ENCODE assay signal across 9 cellular contexts in the genomic region with DNA sequence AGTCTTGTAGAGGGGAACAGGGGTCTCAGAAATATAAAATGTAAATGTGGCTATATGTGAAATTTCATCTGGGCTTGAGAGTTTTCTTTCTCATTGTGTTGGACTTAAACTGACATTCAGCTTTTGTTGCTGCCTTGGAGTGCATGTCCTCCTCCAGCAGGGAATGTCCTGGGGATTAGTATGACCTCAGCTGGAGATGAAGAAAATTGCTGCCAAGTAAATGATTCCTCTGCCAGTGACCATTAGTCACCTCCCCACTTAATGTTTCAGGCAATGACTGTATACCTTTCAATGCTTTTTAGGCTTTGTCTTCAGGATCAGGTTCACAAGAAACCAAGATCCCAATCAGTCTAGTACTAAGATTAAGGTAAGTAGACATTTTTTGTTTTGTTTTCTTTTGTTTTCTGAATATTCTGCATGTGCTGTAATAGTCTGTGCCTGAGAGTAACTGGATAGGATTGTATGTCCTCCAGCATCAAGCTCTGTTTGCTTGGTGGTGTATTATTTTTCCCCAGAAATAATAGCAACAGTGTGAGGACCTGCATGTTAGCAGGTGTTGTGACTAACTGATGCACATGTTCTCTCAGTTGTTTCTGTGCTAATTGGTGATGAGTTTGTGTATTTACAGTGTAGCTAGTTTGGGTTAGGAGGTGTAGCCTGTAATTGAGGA. TPM values are rescaled to one million over a fixed set of nuclear protein-coding genes. Genes with fewer than 3 reads are reported as not detected.
A peak's percentile ranks its signal among the peaks of the same experiment; 100 is the strongest.
DNase-seq lines count a peak whose midpoint lies in the region; ATAC-seq and TF ChIP-seq lines count a peak whose summit lies in the region.
"Had no signal": no experiment of that assay in that cellular context is flagged by ENCODE, and none has a peak within 500 bp of the region (broad histone marks: within the 10 kb centered on the region; RNA-seq: fewer than 3 reads in every experiment).

No MANE protein-coding gene starts in this region.

- H2AFZ ChIP-seq in SK-N-SH (ENCODE audit: low read depth): no peak overlapping the region

- H3K27ac ChIP-seq in SK-N-SH (ENCODE audit: low read depth in 2 of 2, low read length in 1 of 2) (peak overlapping the region in 1 of 2 experiments; percentile 56; a peak in 3 of 4 replicates), foreskin keratinocyte (peak overlapping the region; percentile 22)

- peaks cover 16% of the 10 kb centered on the region; the same call in 1 of the 2 replicates for H3K79me2 ChIP-seq in SK-N-SH (ENCODE audit: insufficient read depth)

- POLR2A ChIA-PET in SK-N-SH (lab: Yijun Ruan, JAX) (no interaction called here), GM10248 (lab: Yijun Ruan, JAX) (no interaction called here)

- no peaks in the 10 kb centered on the region for H3K9me2 ChIP-seq in SK-N-SH

- peaks cover 25% of the 10 kb centered on the region for H3F3A ChIP-seq in SK-N-SH (replicated peaks; ENCODE audit: insufficient read depth)

- CTCF ChIA-PET in SK-N-SH (lab: Yijun Ruan, JAX) (interaction anchor here (0.6 to 1.2 kb wide), 3 partner anchors 8 to 116 kb away, joined by 3 to 6 read pairs (median 4); no protein-coding TSS in a partner anchor), GM10248 (lab: Yijun Ruan, JAX) (interaction anchor here (1.6 to 2.2 kb wide), 2 partner anchors 10 to 15 kb away, joined by 5 to 8 read pairs; no protein-coding TSS in a partner anchor)

- H3K4me2 ChIP-seq in SK-N-SH: no peak overlapping the region

- H3K27me3 ChIP-seq in SK-N-SH (ENCODE audit: insufficient read depth) (no peaks in the 10 kb centered on the region), foreskin keratinocyte (no peaks in the 10 kb centered on the region)

- peaks cover 56 to 73% of the 10 kb centered on the region in 2 experiments for H3K36me3 ChIP-seq in SK-N-SH (replicated peaks in 1 of 2; ENCODE audit: control insufficient read depth in 1 of 2, insufficient read depth in 2 of 2, low read length in 1 of 2)

- DNase-seq in HCEC 1CT (peak; percentile 89), SK-N-SH (no peak), foreskin keratinocyte (peak; percentile 72 to 89), retinal pigment epithelial cell (ENCODE audit: low read depth) (peak; percentile 82), GM13977 (ENCODE audit: low spot score) (no peak), GM10248 (ENCODE audit: extremely low spot score) (no peak)
- DNase-seq: stimulated activated CD4-positive, alpha-beta T cell treated with anti-CD3 and anti-CD28 coated beads, Interleukin-4, amount 100 ng/mL, for 4 hours had no signal

- no peaks in the 10 kb centered on the region for H3K9me3 ChIP-seq in SK-N-SH

- peak in 1 of 2 experiments; percentile 14; a peak in 1 of 4 replicates for TF ChIP-seq EP300 in SK-N-SH (IDR thresholded peaks at IDR 0.05; ENCODE audit: borderline replicate concordance in 1 of 2, low read depth in 1 of 2, low read length in 1 of 2)

- H3K9ac ChIP-seq in SK-N-SH: no peak overlapping the region

- peak; percentile 36 for TF ChIP-seq RAD21 in SK-N-SH (IDR thresholded peaks at IDR 0.05; ENCODE audit: low read length)

- peaks cover 4% of the 10 kb centered on the region; the same call in 1 of the 2 replicates for H4K20me1 ChIP-seq in SK-N-SH (ENCODE audit: insufficient read depth)

- H3K4me1 ChIP-seq in SK-N-SH (ENCODE audit: control insufficient read depth in 1 of 2, insufficient read depth in 2 of 2, low read depth in 1 of 2, low read length in 1 of 2): peaks cover 0 to 10% of the 10 kb centered on the region in 2 experiments; a peak in 2 of 4 replicates
- peaks cover 13% of the 10 kb centered on the region for H3K4me1 ChIP-seq in foreskin keratinocyte

- in situ Hi-C loops in GM13977 (cut with MboI; ENCODE audit: low pct_unique_long_range_greater_than_20kb, low sequenced_read_pairs, unreplicated experiment): no loop called here

- ATAC-seq in foreskin keratinocyte (peak; percentile 98), GM19463 (IDR thresholded peaks at IDR 0.05; ENCODE audit: unreplicated experiment) (no peak)

- H3K4me3 ChIP-seq in SK-N-SH (ENCODE audit: low read depth in 2 of 2, low read length in 1 of 2): no peak overlapping the region
- H3K4me3 ChIP-seq in retinal pigment epithelial cell (ENCODE audit: low read length): no peak overlapping the region

- TF ChIP-seq CTCF in SK-N-SH (IDR thresholded peaks at IDR 0.05) (peak; percentile 53), foreskin keratinocyte (conservative IDR thresholded peaks at IDR 0.05) (peak; percentile 74), retinal pigment epithelial cell (conservative IDR thresholded peaks at IDR 0.05; ENCODE audit: low read depth, low read length) (peak; percentile 42), GM13977 (IDR thresholded peaks at IDR 0.05; ENCODE audit: extremely low read depth, insufficient read depth, missing control alignments) (no peak), GM10248 (IDR thresholded peaks at IDR 0.05; ENCODE audit: control extremely low read depth, extremely low read depth, low read depth, missing control alignments) (no peak)

TF ChIP-seq in SK-N-SH, 30 proteins besides CTCF, POLR2A, EP300 and RAD21 (continues in another document):
- TF ChIP-seq TAF1 (IDR thresholded peaks at IDR 0.05; ENCODE audit: borderline replicate concordance, low read depth, low read length) (no peak), FOSL2 (IDR thresholded peaks at IDR 0.05; ENCODE audit: borderline replicate concordance, low read depth) (peak; percentile 48; the same call in 1 of the 2 replicates), JUND (IDR thresholded peaks at IDR 0.05) (peak; percentile 64), SIN3A (IDR thresholded peaks at IDR 0.05; ENCODE audit: borderline replicate concordance, low read depth, low read length) (no peak), NRF1 (IDR thresholded peaks at IDR 0.05; ENCODE audit: low read depth, low read length) (no peak), MEF2A (IDR thresholded peaks at IDR 0.05; ENCODE audit: borderline replicate concordance, low read depth) (no peak), CHD2 (IDR thresholded peaks at IDR 0.05; ENCODE audit: low read length, partially characterized antibody) (no peak), EZH2phosphoT487 (IDR thresholded peaks at IDR 0.05; ENCODE audit: borderline replicate concordance, low read depth) (no peak), ELF1 (IDR thresholded peaks at IDR 0.05) (no peak), TEAD4 (IDR thresholded peaks at IDR 0.05; ENCODE audit: borderline replicate concordance, insufficient read depth) (no peak), RFX5 (IDR thresholded peaks at IDR 0.05; ENCODE audit: low read length) (no peak), NFIC (IDR thresholded peaks at IDR 0.05; ENCODE audit: borderline replicate concordance) (peak; percentile 77), FOXJ3 (CRISPR knock-in tag; IDR thresholded peaks at IDR 0.05) (no peak), YY1 (IDR thresholded peaks at IDR 0.05; ENCODE audit: low read depth) (no peak), FOXM1 (IDR thresholded peaks at IDR 0.05; ENCODE audit: low read depth) (no peak)
- TF ChIP-seq, protein P1, sequence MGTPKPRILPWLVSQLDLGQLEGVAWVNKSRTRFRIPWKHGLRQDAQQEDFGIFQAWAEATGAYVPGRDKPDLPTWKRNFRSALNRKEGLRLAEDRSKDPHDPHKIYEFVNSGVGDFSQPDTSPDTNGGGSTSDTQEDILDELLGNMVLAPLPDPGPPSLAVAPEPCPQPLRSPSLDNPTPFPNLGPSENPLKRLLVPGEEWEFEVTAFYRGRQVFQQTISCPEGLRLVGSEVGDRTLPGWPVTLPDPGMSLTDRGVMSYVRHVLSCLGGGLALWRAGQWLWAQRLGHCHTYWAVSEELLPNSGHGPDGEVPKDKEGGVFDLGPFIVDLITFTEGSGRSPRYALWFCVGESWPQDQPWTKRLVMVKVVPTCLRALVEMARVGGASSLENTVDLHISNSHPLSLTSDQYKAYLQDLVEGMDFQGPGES (IDR thresholded peaks at IDR 0.05; ENCODE audit: low read depth, low read length): no peak
- TF ChIP-seq, protein P2, sequence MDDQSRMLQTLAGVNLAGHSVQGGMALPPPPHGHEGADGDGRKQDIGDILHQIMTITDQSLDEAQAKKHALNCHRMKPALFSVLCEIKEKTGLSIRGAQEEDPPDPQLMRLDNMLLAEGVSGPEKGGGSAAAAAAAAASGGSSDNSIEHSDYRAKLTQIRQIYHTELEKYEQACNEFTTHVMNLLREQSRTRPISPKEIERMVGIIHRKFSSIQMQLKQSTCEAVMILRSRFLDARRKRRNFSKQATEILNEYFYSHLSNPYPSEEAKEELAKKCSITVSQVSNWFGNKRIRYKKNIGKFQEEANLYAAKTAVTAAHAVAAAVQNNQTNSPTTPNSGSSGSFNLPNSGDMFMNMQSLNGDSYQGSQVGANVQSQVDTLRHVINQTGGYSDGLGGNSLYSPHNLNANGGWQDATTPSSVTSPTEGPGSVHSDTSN (IDR thresholded peaks at IDR 0.05): peak; percentile 61
- TF ChIP-seq, protein P3, sequence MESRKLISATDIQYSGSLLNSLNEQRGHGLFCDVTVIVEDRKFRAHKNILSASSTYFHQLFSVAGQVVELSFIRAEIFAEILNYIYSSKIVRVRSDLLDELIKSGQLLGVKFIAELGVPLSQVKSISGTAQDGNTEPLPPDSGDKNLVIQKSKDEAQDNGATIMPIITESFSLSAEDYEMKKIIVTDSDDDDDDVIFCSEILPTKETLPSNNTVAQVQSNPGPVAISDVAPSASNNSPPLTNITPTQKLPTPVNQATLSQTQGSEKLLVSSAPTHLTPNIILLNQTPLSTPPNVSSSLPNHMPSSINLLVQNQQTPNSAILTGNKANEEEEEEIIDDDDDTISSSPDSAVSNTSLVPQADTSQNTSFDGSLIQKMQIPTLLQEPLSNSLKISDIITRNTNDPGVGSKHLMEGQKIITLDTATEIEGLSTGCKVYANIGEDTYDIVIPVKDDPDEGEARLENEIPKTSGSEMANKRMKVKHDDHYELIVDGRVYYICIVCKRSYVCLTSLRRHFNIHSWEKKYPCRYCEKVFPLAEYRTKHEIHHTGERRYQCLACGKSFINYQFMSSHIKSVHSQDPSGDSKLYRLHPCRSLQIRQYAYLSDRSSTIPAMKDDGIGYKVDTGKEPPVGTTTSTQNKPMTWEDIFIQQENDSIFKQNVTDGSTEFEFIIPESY (IDR thresholded peaks at IDR 0.05; ENCODE audit: borderline replicate concordance, low read depth): no peak

RNA-seq across cellular contexts. Expression of a gene that starts 18.1 kb away (rescaled TPM):
- polyA plus RNA-seq in SK-N-SH (2012; rRNA removed): 0.08 and 0.29 TPM in 2 replicates
- 0.01 and 0.04 TPM in 2 replicates for polyA plus RNA-seq in SK-N-SH (2012; cell fraction: cytosol; rRNA removed)
- 1.4 TPM in 2 replicates for polyA plus RNA-seq in SK-N-SH (2012; cell fraction: nucleus; rRNA removed)
- 0.17 and 0.21 TPM in 2 replicates for total RNA-seq in foreskin keratinocyte
- 0.03 TPM in 1 of 2 replicates, not detected in the other for polyA plus RNA-seq in foreskin keratinocyte

RNA-seq across cellular contexts. Expression of a gene that starts 34.6 kb away (rescaled TPM):
- 0.10 and 0.16 TPM in 2 replicates for polyA plus RNA-seq in SK-N-SH (2012; rRNA removed)
- 0.03 TPM in 1 of 2 replicates, not detected in the other for polyA plus RNA-seq in SK-N-SH (2012; cell fraction: cytosol; rRNA removed)
- polyA plus RNA-seq in SK-N-SH (2012; cell fraction: nucleus; rRNA removed): 0.58 and 0.99 TPM in 2 replicates
- 0.14 TPM in 1 of 2 replicates, not detected in the other for total RNA-seq in foreskin keratinocyte
- polyA plus RNA-seq in foreskin keratinocyte: 0.03 and 0.08 TPM in 2 replicates
- total RNA-seq: dermis microvascular lymphatic vessel endothelial cell had no signal

Comparison
In these comparisons a context has a peak if more than half of its experiments do, and no peak if none do; other contexts are left out.
1. DNase-seq: peak in HCEC 1CT (single experiment), foreskin keratinocyte (2 of 2) and retinal pigment epithelial cell (single experiment); none in SK-N-SH (single experiment), GM13977 (single experiment) and GM10248 (single experiment).
2. CTCF ChIP-seq: peak in SK-N-SH (single experiment), foreskin keratinocyte (single experiment) and retinal pigment epithelial cell (single experiment); none in GM13977 (single experiment) and GM10248 (single experiment).